Comparison of ENCODE assay signal across 22 cellular contexts in the genomic region with DNA sequence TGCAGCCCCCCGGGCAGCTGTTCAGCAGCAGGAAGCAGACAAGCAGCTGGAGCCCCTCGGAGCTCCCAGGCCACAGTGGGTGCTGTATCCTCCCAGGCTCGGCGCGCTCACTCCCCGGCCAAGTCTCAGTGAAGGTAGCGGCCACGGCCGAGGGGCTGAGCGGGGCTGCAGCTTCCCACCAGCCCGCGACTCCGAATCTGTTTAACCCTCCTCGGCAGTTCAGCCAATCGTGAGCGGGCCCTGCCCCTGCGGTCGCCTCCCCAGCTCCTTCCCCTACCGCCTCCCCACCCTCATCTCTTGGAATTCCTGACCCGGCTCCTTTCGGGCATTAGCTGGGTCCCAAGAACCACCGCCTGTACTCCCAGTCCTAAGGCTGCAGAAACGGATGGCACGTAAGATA. TPM values are rescaled to one million over a fixed set of nuclear protein-coding genes. Genes with fewer than 3 reads are reported as not detected.
DNase-seq lines count a peak whose midpoint lies in the region; ATAC-seq and TF ChIP-seq lines count a peak whose summit lies in the region.
"Had no signal": no experiment of that assay in that cellular context is flagged by ENCODE, and none has a peak within 500 bp of the region (broad histone marks: within the 10 kb centered on the region; RNA-seq: fewer than 3 reads in every experiment).

RESP18 (minus strand) TSS at position 203 of the 400 bp plus-strand sequence.

- intact Hi-C loops in naive thymus-derived CD4-positive, alpha-beta T cell (cut with micrococcal nuclease), result no loop called here
- intact Hi-C loops in PC-3 (cut with micrococcal nuclease), result no loop called here

- DNase-seq in activated naive CD4-positive, alpha-beta T cell treated with anti-CD3 and anti-CD28 coated beads, Interleukin-2, amount 10 ng/mL, durations not matched to agents 7 days and 5 days, result no peak
- no peak for DNase-seq in activated naive CD4-positive, alpha-beta T cell treated with Interleukin-2 at 50 U/mL for 16 hours
- peak; percentile 35 for DNase-seq in glutamatergic neuron
- peak; percentile 87 for DNase-seq in mesenteric fat pad (ENCODE audit: low spot score)
- DNase-seq in right atrium auricular region (ENCODE audit: low spot score), result no peak
- no peak for DNase-seq in naive thymus-derived CD4-positive, alpha-beta T cell
- no peak for DNase-seq in PC-3
- DNase-seq: CD8-positive, alpha-beta memory T cell; HCEC 1CT; KG1; NCI-H1048; NCI-H146; NCI-H2107; NCI-H345; NCI-H748 treated with DMSO at 0.1 percent for 48 hours had no signal

- H3K9me3 ChIP-seq in right atrium auricular region (peaks cover 0 to 4% of the 10 kb centered on the region in 2 donors), PC-3 (ENCODE audit: low read length) (no peaks in the 10 kb centered on the region)
- H3K9me3 ChIP-seq in naive thymus-derived CD4-positive, alpha-beta T cell (ENCODE audit: control insufficient read depth in 2 of 3, low read length in 3 of 3), result peaks cover 0 to 5% (median 0%) of the 10 kb centered on the region in 3 experiments

- no peak within 1 kb of the TSS for H3K4me2 ChIP-seq in PC-3 (ENCODE audit: low read length)

- no peak within 1 kb of the TSS for H2AFZ ChIP-seq in PC-3 (ENCODE audit: low read length)

- H3F3A ChIP-seq in PC-3 (ENCODE audit: low read length, unreplicated experiment), result no peaks in the 10 kb centered on the region

- CTCF ChIA-PET in activated naive CD4-positive, alpha-beta T cell treated with anti-CD3 and anti-CD28 coated beads, Interleukin-2, amount 10 ng/mL, durations not matched to agents 7 days and 5 days (lab: Charles Lee), result no interaction called here
- CTCF ChIA-PET in naive thymus-derived CD4-positive, alpha-beta T cell (lab: Charles Lee), result no interaction called here
- CTCF ChIA-PET in PC-3 (lab: Charles Lee), result no interaction called here

- POLR2A ChIA-PET in naive thymus-derived CD4-positive, alpha-beta T cell (lab: Charles Lee), result no interaction called here
- POLR2A ChIA-PET in PC-3 (lab: Charles Lee; ENCODE audit: unreplicated experiment), result no interaction called here

- H3K4me1 Mint-ChIP-seq in activated naive CD4-positive, alpha-beta T cell treated with anti-CD3 and anti-CD28 coated beads, Interleukin-2, amount 10 ng/mL, durations not matched to agents 7 days and 5 days, result no peaks in the 10 kb centered on the region
- H3K4me1 Mint-ChIP-seq in glutamatergic neuron (ENCODE audit: low read depth, unreplicated experiment), result peaks cover 4% of the 10 kb centered on the region
- peaks cover 0 to 9% (median 5%) of the 10 kb centered on the region in 7 donors for H3K4me1 Mint-ChIP-seq in naive thymus-derived CD4-positive, alpha-beta T cell

- no peaks in the 10 kb centered on the region for H3K9me2 ChIP-seq in PC-3 (replicated peaks; ENCODE audit: low read length)

- no peaks in the 10 kb centered on the region for H3K36me3 Mint-ChIP-seq in activated naive CD4-positive, alpha-beta T cell treated with anti-CD3 and anti-CD28 coated beads, Interleukin-2, amount 10 ng/mL, durations not matched to agents 7 days and 5 days
- peaks cover 14% of the 10 kb centered on the region for H3K36me3 Mint-ChIP-seq in glutamatergic neuron (ENCODE audit: unreplicated experiment)
- peaks cover 0 to 21% (median 9%) of the 10 kb centered on the region in 5 donors for H3K36me3 Mint-ChIP-seq in naive thymus-derived CD4-positive, alpha-beta T cell

- H3K4me3 Mint-ChIP-seq in activated naive CD4-positive, alpha-beta T cell treated with anti-CD3 and anti-CD28 coated beads, Interleukin-2, amount 10 ng/mL, durations not matched to agents 7 days and 5 days, result no peak within 1 kb of the TSS
- peak within 1 kb of the TSS; percentile 74 for H3K4me3 Mint-ChIP-seq in glutamatergic neuron (ENCODE audit: unreplicated experiment)
- peak within 1 kb of the TSS in 2 of 10 donors; percentile 66 to 67 for H3K4me3 Mint-ChIP-seq in naive thymus-derived CD4-positive, alpha-beta T cell
- H3K4me3 Mint-ChIP-seq: CD8-positive, alpha-beta memory T cell had no signal

- H3K36me3 ChIP-seq in right atrium auricular region, result no peaks in the 10 kb centered on the region
- H3K36me3 ChIP-seq in naive thymus-derived CD4-positive, alpha-beta T cell (ENCODE audit: control insufficient read depth in 2 of 3, insufficient read depth in 3 of 3, low read length in 3 of 3), result no peaks in the 10 kb centered on the region
- H3K36me3 ChIP-seq in PC-3 (ENCODE audit: low read depth, low read length), result no peaks in the 10 kb centered on the region

- H4K20me1 ChIP-seq in PC-3 (ENCODE audit: low read length), result no peaks in the 10 kb centered on the region

- H3K4me1 ChIP-seq in right atrium auricular region, result no peaks in the 10 kb centered on the region
- no peaks in the 10 kb centered on the region for H3K4me1 ChIP-seq in naive thymus-derived CD4-positive, alpha-beta T cell (ENCODE audit: control insufficient read depth in 2 of 2, insufficient read depth in 2 of 2, low read length in 2 of 2)
- H3K4me1 ChIP-seq in PC-3 (ENCODE audit: insufficient read depth, low read length), result no peaks in the 10 kb centered on the region

- H3K27ac Mint-ChIP-seq in activated naive CD4-positive, alpha-beta T cell treated with anti-CD3 and anti-CD28 coated beads, Interleukin-2, amount 10 ng/mL, durations not matched to agents 7 days and 5 days, result peak within 1 kb of the TSS; percentile 56
- H3K27ac Mint-ChIP-seq in glutamatergic neuron (ENCODE audit: unreplicated experiment), result no peak within 1 kb of the TSS
- no peak within 1 kb of the TSS for H3K27ac Mint-ChIP-seq in naive thymus-derived CD4-positive, alpha-beta T cell
- H3K27ac Mint-ChIP-seq: CD8-positive, alpha-beta memory T cell had no signal

- no TSS peak for BruUV-seq in PC-3 (replicated peaks; lab: Mats Ljungman, UMichigan)

- H3K27ac ChIP-seq in right atrium auricular region, result no peak within 1 kb of the TSS
- H3K27ac ChIP-seq in naive thymus-derived CD4-positive, alpha-beta T cell (ENCODE audit: low read depth, low read length), result no peak within 1 kb of the TSS
- no peak within 1 kb of the TSS for H3K27ac ChIP-seq in PC-3 (ENCODE audit: low read length)
- H3K27ac ChIP-seq: 22Rv1, SK-N-MC had no signal

- H3K27me3 ChIP-seq in right atrium auricular region, result peaks cover 4 to 7% of the 10 kb centered on the region in 2 donors
- H3K27me3 ChIP-seq in naive thymus-derived CD4-positive, alpha-beta T cell (ENCODE audit: control insufficient read depth in 2 of 2, insufficient read depth in 2 of 2, low read length in 2 of 2), result peaks cover 0 to 10% of the 10 kb centered on the region in 2 donors
- peaks cover 21% of the 10 kb centered on the region for H3K27me3 ChIP-seq in PC-3 (ENCODE audit: low read length)

- H3K9ac ChIP-seq in PC-3 (ENCODE audit: low read length), result no peak within 1 kb of the TSS

- H3K4me3 ChIP-seq in right atrium auricular region, result no peak within 1 kb of the TSS
- no peak within 1 kb of the TSS for H3K4me3 ChIP-seq in naive thymus-derived CD4-positive, alpha-beta T cell (ENCODE audit: low read length)
- H3K4me3 ChIP-seq in PC-3 (ENCODE audit: low read length), result no peak within 1 kb of the TSS
- H3K4me3 ChIP-seq: SK-N-MC had no signal

- peaks cover 73% of the 10 kb centered on the region for H3K27me3 Mint-ChIP-seq in activated naive CD4-positive, alpha-beta T cell treated with anti-CD3 and anti-CD28 coated beads, Interleukin-2, amount 10 ng/mL, durations not matched to agents 7 days and 5 days
- peaks cover 18% of the 10 kb centered on the region for H3K27me3 Mint-ChIP-seq in glutamatergic neuron (ENCODE audit: unreplicated experiment)
- peaks cover 60 to 88% (median 72%) of the 10 kb centered on the region in 5 donors for H3K27me3 Mint-ChIP-seq in naive thymus-derived CD4-positive, alpha-beta T cell

- H3K79me2 ChIP-seq in PC-3 (ENCODE audit: low read length), result no peaks in the 10 kb centered on the region

- no peaks in the 10 kb centered on the region for H3K9me3 Mint-ChIP-seq in activated naive CD4-positive, alpha-beta T cell treated with anti-CD3 and anti-CD28 coated beads, Interleukin-2, amount 10 ng/mL, durations not matched to agents 7 days and 5 days
- peaks cover 5% of the 10 kb centered on the region for H3K9me3 Mint-ChIP-seq in glutamatergic neuron (ENCODE audit: unreplicated experiment)
- H3K9me3 Mint-ChIP-seq in naive thymus-derived CD4-positive, alpha-beta T cell, result peaks cover 2 to 51% (median 20%) of the 10 kb centered on the region in 11 donors

- TF ChIP-seq CTCF in glutamatergic neuron (IDR thresholded peaks at IDR 0.05; ENCODE audit: partially characterized antibody, unreplicated experiment) (no peak), right atrium auricular region (IDR thresholded peaks at IDR 0.05) (no peak), PC-3 (conservative IDR thresholded peaks at IDR 0.05; ENCODE audit: low read depth, low read length) (no peak)

- no peak for ATAC-seq in naive thymus-derived CD4-positive, alpha-beta T cell
- ATAC-seq in GM18909 (IDR thresholded peaks at IDR 0.05; ENCODE audit: poor library complexity, unreplicated experiment) (no peak), PC-3 (no peak)

RNA-seq across cellular contexts. Expression of gene RESP18, which starts in this region (rescaled TPM):
- not detected for total RNA-seq in glutamatergic neuron (ENCODE audit: unreplicated experiment)
- not detected for total RNA-seq in mesenteric fat pad
- not detected for total RNA-seq in right atrium auricular region
- total RNA-seq in naive thymus-derived CD4-positive, alpha-beta T cell, result not detected
- not detected for polyA plus RNA-seq in naive thymus-derived CD4-positive, alpha-beta T cell
- total RNA-seq in PC-3 (2014; rRNA removed), result not detected in 2 replicates
- total RNA-seq: CD8-positive, alpha-beta memory T cell; Daoy; HT1080; M059J had no signal
- polyA plus RNA-seq: BJ; CD8-positive, alpha-beta memory T cell had no signal

Comparison
In these comparisons a context has a peak if more than half of its experiments do, and no peak if none do; other contexts are left out.
1. Peak in DNase-seq in glutamatergic neuron; RNA of the gene not detected or under 1 TPM.
2. Peak in DNase-seq in mesenteric fat pad; RNA of the gene not detected or under 1 TPM.